In genomic region chr2:10302479-10303173, GRCh38 we compare ENCODE assay signal across 8 cellular contexts. TPM values are rescaled to one million over a fixed set of nuclear protein-coding genes. Genes with fewer than 3 reads are reported as not detected.
A peak's percentile ranks its signal among the peaks of the same experiment; 100 is the strongest.
DNase-seq lines count a peak whose midpoint lies in the region; ATAC-seq, FAIRE-seq and TF ChIP-seq lines count a peak whose summit lies in the region.

Gene HPCAL1 (plus strand): TSS chr2:10302904. CDS start chr2:10419758, 116,854 bp downstream.

- peaks cover 0 to 6% (median 0%) of the 10 kb centered on the region in 3 donors for H3K36me3 Mint-ChIP-seq in CD8-positive, alpha-beta memory T cell

- peak within 1 kb of the TSS; percentile 87 for H3K9ac ChIP-seq in NT2/D1 (ENCODE audit: insufficient read length, low read depth)
- peak within 1 kb of the TSS; percentile 64 for H3K9ac ChIP-seq in endothelial cell of umbilical vein (replicated peaks; ENCODE audit: extremely low read depth, insufficient read depth, low read length)

- no peaks in the 10 kb centered on the region for H3K9me3 ChIP-seq in CD8-positive, alpha-beta memory T cell (ENCODE audit: low read length)
- no peaks in the 10 kb centered on the region for H3K9me3 ChIP-seq in NT2/D1 (ENCODE audit: insufficient read depth, low read length)
- H3K9me3 ChIP-seq in endothelial cell of umbilical vein (replicated peaks; ENCODE audit: control insufficient read depth, insufficient read depth, low read length) = no peaks in the 10 kb centered on the region

- peak; percentile 70 for FAIRE-seq in endothelial cell of umbilical vein (lab: Jason Lieb, UNC)

- no peaks in the 10 kb centered on the region for H3K9me1 ChIP-seq in endothelial cell of umbilical vein (replicated peaks; ENCODE audit: control insufficient read depth, extremely low read depth, insufficient read depth, low read length)

- H3K27me3 Mint-ChIP-seq in CD8-positive, alpha-beta memory T cell = peaks cover 0 to 2% of the 10 kb centered on the region in 2 donors

- CTCF ChIA-PET in CD8-positive, alpha-beta memory T cell (lab: Charles Lee) = interaction anchor here (0.9 to 9.8 kb wide), 11 partner anchors 8 to 178 kb away, joined by 3 to 99 read pairs (median 8); no protein-coding TSS in a partner anchor
- CTCF ChIA-PET in endothelial cell of umbilical vein (lab: Charles Lee) = interaction anchor here (0.7 to 8.4 kb wide), 28 partner anchors 8 to 311 kb away, joined by 3 to 142 read pairs (median 4); no protein-coding TSS in a partner anchor

- TF ChIP-seq CTCF in endothelial cell of umbilical vein (IDR thresholded peaks at IDR 0.05; ENCODE audit: extremely low read depth in 1 of 2, insufficient read depth in 1 of 2, low read depth in 1 of 2, low read length in 2 of 2) = peak; percentile 26 to 53

- dilution Hi-C loops in endothelial cell of umbilical vein (cut with MboI; ENCODE audit: extremely low pct_ligation_motif_present, low sequenced_read_pairs) = no loop called here

- peak; percentile 89 for TF ChIP-seq POLR2A in endothelial cell of umbilical vein (IDR thresholded peaks at IDR 0.05; ENCODE audit: low read depth, low read length)

- ATAC-seq in GM19395 (IDR thresholded peaks at IDR 0.05; ENCODE audit: unreplicated experiment) (peak; percentile 79), HG03558 (IDR thresholded peaks at IDR 0.05; ENCODE audit: extremely low read depth, unreplicated experiment) (peak; percentile 66)

- H3K4me2 ChIP-seq in endothelial cell of umbilical vein (ENCODE audit: insufficient read depth, low read length) = peak within 1 kb of the TSS; percentile 81

- no peaks in the 10 kb centered on the region for H3K27me3 ChIP-seq in CD8-positive, alpha-beta memory T cell (ENCODE audit: insufficient read depth, low read length, poor library complexity, severe bottlenecking)
- H3K27me3 ChIP-seq in NT2/D1 (ENCODE audit: insufficient read depth, insufficient read length) (peaks cover 28% of the 10 kb centered on the region), endothelial cell of umbilical vein (ENCODE audit: control insufficient read depth in 2 of 2, insufficient read depth in 2 of 2, low read length in 2 of 2) (no peaks in the 10 kb centered on the region)

- H3K4me3 Mint-ChIP-seq in CD8-positive, alpha-beta memory T cell = peak within 1 kb of the TSS; percentile 97 to 99 (median 97)

- H3K27ac ChIP-seq in CD8-positive, alpha-beta memory T cell (ENCODE audit: low read depth, low read length) = peak within 1 kb of the TSS; percentile 54
- H3K27ac ChIP-seq in endothelial cell of umbilical vein (ENCODE audit: insufficient read depth, low read depth, low read length) = peak within 1 kb of the TSS; percentile 27

- intact Hi-C loops in endothelial cell of umbilical vein (cut with micrococcal nuclease) = loop anchor here (1.0 to 2.0 kb wide), 5 partner anchors 17 to 180 kb away; partner anchors contain the start of gene RRM2

- H4K20me1 ChIP-seq in endothelial cell of umbilical vein (replicated peaks; ENCODE audit: control insufficient read depth, extremely low read depth, insufficient read depth, low read length) = no peaks in the 10 kb centered on the region

- no TSS peak for BruUV-seq in endothelial cell of umbilical vein (replicated peaks; lab: Mats Ljungman, UMichigan)

- H3K9me3 Mint-ChIP-seq in CD8-positive, alpha-beta memory T cell = no peaks in the 10 kb centered on the region

- peaks cover 60% of the 10 kb centered on the region for H3K4me1 ChIP-seq in CD8-positive, alpha-beta memory T cell (ENCODE audit: insufficient read depth, low read length)
- H3K4me1 ChIP-seq in NT2/D1 (ENCODE audit: insufficient read depth, insufficient read length) (peaks cover 8% of the 10 kb centered on the region), endothelial cell of umbilical vein (ENCODE audit: control insufficient read depth, extremely low read depth, insufficient read depth, low read length) (peaks cover 22% of the 10 kb centered on the region)

- H3K27ac Mint-ChIP-seq in CD8-positive, alpha-beta memory T cell = peak within 1 kb of the TSS; percentile 76 to 97 (median 94)

- peaks cover 40% of the 10 kb centered on the region for H3K79me2 ChIP-seq in endothelial cell of umbilical vein (ENCODE audit: control insufficient read depth, insufficient read depth, low read length)

- peak within 1 kb of the TSS; percentile 71 for H2AFZ ChIP-seq in endothelial cell of umbilical vein (ENCODE audit: low read depth, low read length)

- peak; percentile 80 to 86 (median 83) for DNase-seq in CD8-positive, alpha-beta memory T cell
- peak; percentile 93 for DNase-seq in NT2/D1 (ENCODE audit: low read depth, low spot score)
- DNase-seq in activated CD8-positive, alpha-beta memory T cell treated with anti-CD3 and anti-CD28 coated beads, Interleukin-2, amount 50 U/mL, for 4 hours = peak; percentile 79
- DNase-seq in endothelial cell of umbilical vein (ENCODE audit: low read depth, low spot score) = peak; percentile 81
- peak; percentile 88 for DNase-seq in midbrain (lab: John Stamatoyannopoulos, UW)
- peak; percentile 76 to 77 for DNase-seq in stimulated activated CD8-positive, alpha-beta memory T cell treated with anti-CD3 and anti-CD28 coated beads, Interleukin-2, amount 100 ng/mL, for 48 hours (ENCODE audit: low read depth in 2 of 2)

- POLR2A ChIA-PET in CD8-positive, alpha-beta memory T cell (lab: Charles Lee) = interaction anchor here (0.6 to 3.8 kb wide), 5 partner anchors 28 to 185 kb away, joined by 3 to 52 read pairs (median 8); partner anchors contain the start of gene ODC1
- POLR2A ChIA-PET in endothelial cell of umbilical vein (lab: Charles Lee) = no interaction called here

- peaks cover 63 to 78% (median 76%) of the 10 kb centered on the region in 3 donors for H3K4me1 Mint-ChIP-seq in CD8-positive, alpha-beta memory T cell

- peak within 1 kb of the TSS; percentile 76 for H3K4me3 ChIP-seq in CD8-positive, alpha-beta memory T cell (ENCODE audit: low read length)
- H3K4me3 ChIP-seq in NT2/D1 (ENCODE audit: insufficient read length, low read depth) (peak within 1 kb of the TSS; percentile 78), endothelial cell of umbilical vein (replicated peaks in 1 of 3; ENCODE audit: insufficient read depth in 1 of 3, low read depth in 1 of 3, low read length in 3 of 3) (peak within 1 kb of the TSS; percentile 67 to 78 (median 72))

- H3K36me3 ChIP-seq in CD8-positive, alpha-beta memory T cell (ENCODE audit: insufficient read depth, low read length) = no peaks in the 10 kb centered on the region
- H3K36me3 ChIP-seq in NT2/D1 (ENCODE audit: insufficient read depth, insufficient read length, low read length) (no peaks in the 10 kb centered on the region), endothelial cell of umbilical vein (ENCODE audit: control insufficient read depth in 2 of 2, extremely low read depth in 1 of 2, insufficient read depth in 2 of 2, low read length in 2 of 2) (no peaks in the 10 kb centered on the region)

TF ChIP-seq in endothelial cell of umbilical vein, 7 proteins besides CTCF, POLR2A, EP300 and RAD21:
- TF ChIP-seq FOS (IDR thresholded peaks at IDR 0.05; ENCODE audit: borderline replicate concordance, insufficient read depth, low read length) (no peak), POLR2AphosphoS5 (IDR thresholded peaks at IDR 0.05; ENCODE audit: insufficient read depth, low read depth, low read length) (peak; percentile 85)

RNA-seq across cellular contexts. Expression of gene HPCAL1, which starts in this region (rescaled TPM):
- total RNA-seq in CD8-positive, alpha-beta memory T cell = 10 to 100 TPM; 44.1 to 47.6 TPM
- polyA plus RNA-seq in CD8-positive, alpha-beta memory T cell = 96.3 TPM
- 68.1 and 77.4 TPM in 2 replicates for total RNA-seq in endothelial cell of umbilical vein
- 56.5 and 67.3 TPM in 2 replicates for polyA plus RNA-seq in endothelial cell of umbilical vein
- 40.8 and 44.2 TPM in 2 replicates for polyA plus RNA-seq in endothelial cell of umbilical vein (2011; cell fraction: cytosol; rRNA removed)
- 34.7 and 39.6 TPM in 2 replicates for polyA plus RNA-seq in endothelial cell of umbilical vein (2011; cell fraction: nucleus; rRNA removed)
- polyA plus RNA-seq in endothelial cell of umbilical vein (2012) = 79.1 and 104 TPM in 2 replicates
- 17.4 and 19.0 TPM in 2 replicates for polyA minus RNA-seq in endothelial cell of umbilical vein
- 48.7 TPM for polyA minus RNA-seq in endothelial cell of umbilical vein (2011; cell fraction: cytosol; rRNA and poly(A)+ RNA removed)
- 8.8 and 14.8 TPM in 2 replicates for polyA minus RNA-seq in endothelial cell of umbilical vein (2011; cell fraction: nucleus; rRNA and poly(A)+ RNA removed)

Comparison
In these comparisons a context has a peak if more than half of its experiments do, and no peak if none do; other contexts are left out.
1. Peak in every context shown above with its lines: DNase-seq, ATAC-seq, H3K4me3 ChIP-seq and H3K27ac ChIP-seq.